ENCODE assay signal across 11 cellular contexts in the genomic region with DNA sequence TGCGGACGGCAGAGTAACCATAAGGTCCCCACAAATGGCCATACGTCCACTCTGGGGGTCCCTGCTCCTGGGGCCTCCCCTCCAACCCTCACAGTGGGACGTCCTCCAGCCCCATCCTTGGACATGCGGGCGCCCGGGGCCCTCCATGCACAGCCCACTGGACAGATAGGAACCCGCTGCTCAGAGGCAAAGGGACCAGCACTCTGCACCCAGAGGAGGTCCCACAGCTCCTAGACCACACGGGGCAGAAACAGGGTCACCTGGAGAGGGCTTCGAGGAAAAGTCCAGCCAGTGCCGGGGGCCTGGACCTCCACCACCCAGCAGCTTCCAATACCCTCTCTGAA.
"Had no signal": no experiment of that assay in that cellular context is flagged by ENCODE, and none has a peak within 500 bp of the region (broad histone marks: within the 10 kb centered on the region; RNA-seq: fewer than 3 reads in every experiment).

No MANE protein-coding gene starts in this region.

- H3K4me3 ChIP-seq: gastrocnemius medialis, pancreas, suprapubic skin, upper lobe of left lung had no signal

- H3K9me3 Mint-ChIP-seq: activated B cell treated with CpG ODN at 0.5 μM for 24 hours; activated CD4-positive, alpha-beta T cell treated with anti-CD3 and anti-CD28 coated beads, Interleukin-2, amount 10 ng/mL, durations not matched to agents 24 days and 14 days; activated naive CD8-positive, alpha-beta T cell treated with anti-CD3 and anti-CD28 coated beads, Interleukin-2, amount 50 U/mL, for 24 hours; activated T-helper 1 cell treated with anti-CD3 and anti-CD28 coated beads, Interleukin-12 subunit alpha, Interleukin-12 subunit beta, Interleukin-2, Interleukin-4 antibody, amounts not matched to agents 30 ng/mL and 10 ng/mL and 1 ng/mL, durations not matched to agents 14 hours and 24 hours and 36 hours; endodermal cell; naive B cell had no signal

- H3K9me3 ChIP-seq: gastrocnemius medialis, pancreas, suprapubic skin, upper lobe of left lung had no signal

- H3K36me3 Mint-ChIP-seq: naive B cell had no signal

- DNase-seq: gastrocnemius medialis, mammary epithelial cell had no signal

- H3K27ac Mint-ChIP-seq: activated B cell treated with CpG ODN at 0.5 μM for 24 hours; activated CD4-positive, alpha-beta T cell treated with anti-CD3 and anti-CD28 coated beads, Interleukin-2, amount 10 ng/mL, durations not matched to agents 24 days and 14 days; activated naive CD8-positive, alpha-beta T cell treated with anti-CD3 and anti-CD28 coated beads, Interleukin-2, amount 50 U/mL, for 24 hours; activated T-helper 1 cell treated with anti-CD3 and anti-CD28 coated beads, Interleukin-12 subunit alpha, Interleukin-12 subunit beta, Interleukin-2, Interleukin-4 antibody, amounts not matched to agents 30 ng/mL and 10 ng/mL and 1 ng/mL, durations not matched to agents 14 hours and 24 hours and 36 hours; naive B cell had no signal

- H3K27ac ChIP-seq: gastrocnemius medialis, pancreas, suprapubic skin had no signal

- H3K27me3 Mint-ChIP-seq: activated B cell treated with CpG ODN at 0.5 μM for 24 hours; activated CD4-positive, alpha-beta T cell treated with anti-CD3 and anti-CD28 coated beads, Interleukin-2, amount 10 ng/mL, durations not matched to agents 24 days and 14 days; activated naive CD8-positive, alpha-beta T cell treated with anti-CD3 and anti-CD28 coated beads, Interleukin-2, amount 50 U/mL, for 24 hours; naive B cell had no signal

- H3K36me3 ChIP-seq: gastrocnemius medialis, pancreas had no signal

- H3K4me1 Mint-ChIP-seq: endodermal cell had no signal

- H3K4me3 Mint-ChIP-seq: activated B cell treated with CpG ODN at 0.5 μM for 24 hours; activated CD4-positive, alpha-beta T cell treated with anti-CD3 and anti-CD28 coated beads, Interleukin-2, amount 10 ng/mL, durations not matched to agents 24 days and 14 days; activated naive CD8-positive, alpha-beta T cell treated with anti-CD3 and anti-CD28 coated beads, Interleukin-2, amount 50 U/mL, for 24 hours; activated T-helper 1 cell treated with anti-CD3 and anti-CD28 coated beads, Interleukin-12 subunit alpha, Interleukin-12 subunit beta, Interleukin-2, Interleukin-4 antibody, amounts not matched to agents 30 ng/mL and 10 ng/mL and 1 ng/mL, durations not matched to agents 14 hours and 24 hours and 36 hours; endodermal cell; naive B cell had no signal

- H3K27me3 ChIP-seq: gastrocnemius medialis, pancreas, suprapubic skin, upper lobe of left lung had no signal
